In the genomic region with DNA sequence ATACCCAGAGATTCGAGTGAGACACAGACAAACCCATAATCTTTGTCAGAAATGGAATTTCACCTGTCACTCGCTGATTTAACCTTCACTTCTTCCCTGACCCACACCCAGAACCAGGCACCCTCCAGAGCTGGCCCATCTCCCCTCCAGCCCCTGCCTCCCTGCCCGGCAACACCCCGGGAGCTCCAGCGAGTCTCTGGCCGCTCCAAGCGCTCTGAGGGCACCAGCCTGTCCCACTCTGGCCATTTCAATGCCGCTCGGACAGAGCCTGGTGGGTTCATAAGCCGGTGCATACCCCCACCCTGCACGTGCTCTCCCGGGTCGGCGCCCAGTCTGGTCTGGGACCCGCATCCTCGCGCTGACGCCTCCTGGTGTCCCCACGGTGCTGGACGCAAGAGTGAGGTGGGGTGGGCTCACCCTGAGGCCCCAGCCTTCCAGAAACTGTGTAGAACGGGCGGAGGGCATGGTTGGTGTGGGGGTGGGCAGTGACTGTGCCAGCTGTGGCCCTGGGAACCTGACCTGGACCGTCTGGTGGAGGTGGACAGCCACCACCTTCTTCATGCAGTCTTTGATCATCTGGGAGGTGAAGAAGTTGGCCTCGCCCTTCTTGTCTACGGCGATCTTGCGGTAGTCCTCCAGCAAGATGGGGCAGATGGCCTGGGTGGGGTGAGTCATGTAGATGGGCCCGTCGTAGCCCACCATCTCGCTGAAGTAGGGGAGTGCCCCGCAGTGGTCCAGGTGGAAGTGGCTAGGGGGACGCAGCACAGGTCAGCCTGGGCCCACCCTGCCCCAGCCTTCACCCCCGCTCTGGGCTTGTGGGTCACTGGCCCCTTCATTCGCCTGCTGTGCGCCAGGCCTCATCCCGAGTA, we compare ENCODE assay signal across 8 cellular contexts. TPM values are rescaled to one million over a fixed set of nuclear protein-coding genes. Genes with fewer than 3 reads are reported as not detected.
A peak's percentile ranks its signal among the peaks of the same experiment; 100 is the strongest.
DNase-seq lines count a peak whose midpoint lies in the region; TF ChIP-seq lines count a peak whose summit lies in the region.

No MANE protein-coding gene starts in this region.

- no peak for DNase-seq in activated CD4-positive, alpha-beta T cell treated with anti-CD3 and anti-CD28 coated beads, Interleukin-2, amount 10 ng/mL, durations not matched to agents 7 days and 5 days
- no peak for DNase-seq in activated CD4-positive, alpha-beta T cell treated with anti-CD3 and anti-CD28 coated beads, Interleukin-2, amount 50 U/mL, for 48 hours
- DNase-seq in mesenchymal stem cell (no peak), type B pancreatic cell (ENCODE audit: extremely low spot score, unreplicated experiment) (no peak), erythroblast (lab: John Stamatoyannopoulos, UW) (no peak), NCI-H82 (lab: John Stamatoyannopoulos, UW) (no peak), NCI-H345 treated with DMSO at 0.1 percent for 48 hours (lab: John Stamatoyannopoulos, UW; ENCODE audit: unreplicated experiment) (no peak)

- H3K27ac ChIP-seq in mesenchymal stem cell (ENCODE audit: low read length, poor library complexity, severe bottlenecking): peak overlapping the region; percentile 22

- no peak overlapping the region for H2BK5ac ChIP-seq in mesenchymal stem cell (ENCODE audit: low read depth, low read length, poor library complexity, severe bottlenecking)

- peak overlapping the region; percentile 83 for H3K9ac ChIP-seq in mesenchymal stem cell (ENCODE audit: low read length)

- H3K9me3 ChIP-seq in mesenchymal stem cell (ENCODE audit: control insufficient read depth, low read length): no peaks in the 10 kb centered on the region

- peak overlapping the region; percentile 65 for H3K27ac Mint-ChIP-seq in activated CD4-positive, alpha-beta T cell treated with anti-CD3 and anti-CD28 coated beads, Interleukin-2, amount 10 ng/mL, durations not matched to agents 7 days and 5 days
- H3K27ac Mint-ChIP-seq in brain (peak overlapping the region in 4 of 5 experiments; percentile 62 to 82 (median 80)), type B pancreatic cell (peak overlapping the region; percentile 65)

- H4K8ac ChIP-seq in mesenchymal stem cell (ENCODE audit: low read length): no peak overlapping the region

- TF ChIP-seq CTCF in brain (conservative IDR thresholded peaks at IDR 0.05): no peak
- TF ChIP-seq CTCF in type B pancreatic cell (conservative IDR thresholded peaks at IDR 0.05): no peak

- peaks cover 23% of the 10 kb centered on the region for H3K36me3 Mint-ChIP-seq in activated CD4-positive, alpha-beta T cell treated with anti-CD3 and anti-CD28 coated beads, Interleukin-2, amount 10 ng/mL, durations not matched to agents 7 days and 5 days (ENCODE audit: low read depth)
- H3K36me3 Mint-ChIP-seq in brain: peaks cover 17% of the 10 kb centered on the region
- no peaks in the 10 kb centered on the region for H3K36me3 Mint-ChIP-seq in type B pancreatic cell

- no peak overlapping the region for H3K18ac ChIP-seq in mesenchymal stem cell (ENCODE audit: low read depth in 1 of 2, low read length in 2 of 2)

- no peak overlapping the region for H3K14ac ChIP-seq in mesenchymal stem cell (ENCODE audit: low read length in 2 of 2)

- H2BK120ac ChIP-seq in mesenchymal stem cell (ENCODE audit: low read depth, low read length): no peak overlapping the region

- peaks cover 43 to 72% of the 10 kb centered on the region in 2 experiments for H3K36me3 ChIP-seq in mesenchymal stem cell (ENCODE audit: control insufficient read depth in 1 of 2, insufficient read depth in 2 of 2, low read depth in 1 of 2, low read length in 2 of 2)

- H3K4ac ChIP-seq in mesenchymal stem cell (ENCODE audit: low read depth in 1 of 2, low read length in 2 of 2): no peak overlapping the region

- WGBS in mesenchymal stem cell: 94% methylated on average over 36 of the region's 36 CpGs

- H3K4me2 ChIP-seq in mesenchymal stem cell (ENCODE audit: low read length, poor library complexity, severe bottlenecking): no peak overlapping the region

- CTCF ChIA-PET in activated CD4-positive, alpha-beta T cell treated with anti-CD3 and anti-CD28 coated beads, Interleukin-2, amount 10 ng/mL, durations not matched to agents 7 days and 5 days (lab: Charles Lee): no interaction called here

- H3K4me3 Mint-ChIP-seq in activated CD4-positive, alpha-beta T cell treated with anti-CD3 and anti-CD28 coated beads, Interleukin-2, amount 10 ng/mL, durations not matched to agents 7 days and 5 days: no peak overlapping the region
- H3K4me3 Mint-ChIP-seq in brain (peak overlapping the region in 2 of 5 experiments; percentile 53 to 77), type B pancreatic cell (no peak overlapping the region)

- peak overlapping the region; percentile 22 for H4K91ac ChIP-seq in mesenchymal stem cell (ENCODE audit: low read length)

- H3K9me3 Mint-ChIP-seq in activated CD4-positive, alpha-beta T cell treated with anti-CD3 and anti-CD28 coated beads, Interleukin-2, amount 10 ng/mL, durations not matched to agents 7 days and 5 days: no peaks in the 10 kb centered on the region
- H3K9me3 Mint-ChIP-seq in brain (no peaks in the 10 kb centered on the region), type B pancreatic cell (no peaks in the 10 kb centered on the region)

- H2AK5ac ChIP-seq in mesenchymal stem cell (ENCODE audit: low read length, severe bottlenecking): peak overlapping the region; percentile 12

- no peak overlapping the region for H2BK12ac ChIP-seq in mesenchymal stem cell (ENCODE audit: low read length in 2 of 2)

- H3K27me3 Mint-ChIP-seq in activated CD4-positive, alpha-beta T cell treated with anti-CD3 and anti-CD28 coated beads, Interleukin-2, amount 10 ng/mL, durations not matched to agents 7 days and 5 days: no peaks in the 10 kb centered on the region
- H3K27me3 Mint-ChIP-seq in brain: no peaks in the 10 kb centered on the region
- no peaks in the 10 kb centered on the region for H3K27me3 Mint-ChIP-seq in type B pancreatic cell

- peaks cover 13% of the 10 kb centered on the region for H3K4me1 Mint-ChIP-seq in activated CD4-positive, alpha-beta T cell treated with anti-CD3 and anti-CD28 coated beads, Interleukin-2, amount 10 ng/mL, durations not matched to agents 7 days and 5 days
- H3K4me1 Mint-ChIP-seq in brain (peaks cover 38% of the 10 kb centered on the region), type B pancreatic cell (ENCODE audit: unreplicated experiment) (peaks cover 11% of the 10 kb centered on the region)

- no peak overlapping the region for H2BK15ac ChIP-seq in mesenchymal stem cell (ENCODE audit: low read depth, poor library complexity, severe bottlenecking)

- H2AFZ ChIP-seq in mesenchymal stem cell (ENCODE audit: low read depth, low read length): no peak overlapping the region

- no peak overlapping the region for H3K4me3 ChIP-seq in mesenchymal stem cell (ENCODE audit: insufficient read depth in 1 of 2, low read depth in 1 of 2, low read length in 2 of 2)

- peaks cover 24% of the 10 kb centered on the region for H3K79me1 ChIP-seq in mesenchymal stem cell (replicated peaks; ENCODE audit: low read length, poor library complexity, severe bottlenecking)

- H3K4me1 ChIP-seq in mesenchymal stem cell (ENCODE audit: control insufficient read depth, insufficient read depth, low read depth, low read length): peaks cover 53% of the 10 kb centered on the region

- no peak overlapping the region for H3K23ac ChIP-seq in mesenchymal stem cell (ENCODE audit: low read length in 2 of 2)

- H3K27me3 ChIP-seq in mesenchymal stem cell (ENCODE audit: control insufficient read depth in 1 of 2, insufficient read depth in 1 of 2, low read length in 2 of 2): no peaks in the 10 kb centered on the region

- POLR2A ChIA-PET in activated CD4-positive, alpha-beta T cell treated with anti-CD3 and anti-CD28 coated beads, Interleukin-2, amount 10 ng/mL, durations not matched to agents 7 days and 5 days (lab: Charles Lee): no interaction called here

- TF ChIP-seq POLR2A in erythroblast (IDR thresholded peaks at IDR 0.05; ENCODE audit: low read length): no peak

RNA-seq across cellular contexts. Expression of a gene that starts 5.4 kb away (rescaled TPM):
- 100 to 1,000 TPM; 123 to 126 TPM for total RNA-seq in activated CD4-positive, alpha-beta T cell treated with anti-CD3 and anti-CD28 coated beads, Interleukin-2, amount 10 ng/mL, durations not matched to agents 7 days and 5 days
- 97.8 TPM for polyA plus RNA-seq in brain (ENCODE audit: insufficient read depth, low read depth, low replicate concordance)
- polyA plus RNA-seq in mesenchymal stem cell (2013, experiment 1 of 2): 57.1 TPM
- polyA plus RNA-seq in mesenchymal stem cell (2013, experiment 2 of 2): 55.5 TPM
- total RNA-seq in type B pancreatic cell (ENCODE audit: low replicate concordance): 127 and 138 TPM in 2 replicates

RNA-seq across cellular contexts. Expression of a gene that starts 5.6 kb away (rescaled TPM):
- 10 to 100 TPM; 25.2 to 27.6 TPM for total RNA-seq in activated CD4-positive, alpha-beta T cell treated with anti-CD3 and anti-CD28 coated beads, Interleukin-2, amount 10 ng/mL, durations not matched to agents 7 days and 5 days
- polyA plus RNA-seq in brain (ENCODE audit: insufficient read depth, low read depth, low replicate concordance): 28.2 TPM
- polyA plus RNA-seq in mesenchymal stem cell (2013, experiment 1 of 2): 17.8 TPM
- polyA plus RNA-seq in mesenchymal stem cell (2013, experiment 2 of 2): 17.7 TPM
- total RNA-seq in type B pancreatic cell (ENCODE audit: low replicate concordance): 24.2 and 28.5 TPM in 2 replicates

RNA-seq across cellular contexts. Expression of a gene that starts 10.6 kb away (rescaled TPM):
- 10 to 100 TPM; 18.9 to 24.4 TPM for total RNA-seq in activated CD4-positive, alpha-beta T cell treated with anti-CD3 and anti-CD28 coated beads, Interleukin-2, amount 10 ng/mL, durations not matched to agents 7 days and 5 days
- 13.6 TPM for polyA plus RNA-seq in brain (ENCODE audit: insufficient read depth, low read depth, low replicate concordance)
- polyA plus RNA-seq in mesenchymal stem cell (2013, experiment 1 of 2): 17.7 TPM
- polyA plus RNA-seq in mesenchymal stem cell (2013, experiment 2 of 2): 18.3 TPM
- total RNA-seq in type B pancreatic cell (ENCODE audit: low replicate concordance): 20.4 and 25.5 TPM in 2 replicates

RNA-seq across cellular contexts. Expression of a gene that starts 11.3 kb away (rescaled TPM):
- 10 to 100 TPM; 69.5 to 92.1 TPM for total RNA-seq in activated CD4-positive, alpha-beta T cell treated with anti-CD3 and anti-CD28 coated beads, Interleukin-2, amount 10 ng/mL, durations not matched to agents 7 days and 5 days
- polyA plus RNA-seq in brain (ENCODE audit: insufficient read depth, low read depth, low replicate concordance): 47.9 TPM
- polyA plus RNA-seq in mesenchymal stem cell (2013, experiment 1 of 2): 28.9 TPM
- 27.2 TPM for polyA plus RNA-seq in mesenchymal stem cell (2013, experiment 2 of 2)
- total RNA-seq in type B pancreatic cell (ENCODE audit: low replicate concordance): 93.9 and 103 TPM in 2 replicates

RNA-seq across cellular contexts. Expression of a gene that starts 12.1 kb away (rescaled TPM):
- 1 to 10 TPM; 3.1 to 3.7 TPM for total RNA-seq in activated CD4-positive, alpha-beta T cell treated with anti-CD3 and anti-CD28 coated beads, Interleukin-2, amount 10 ng/mL, durations not matched to agents 7 days and 5 days
- 0.24 TPM for polyA plus RNA-seq in brain (ENCODE audit: insufficient read depth, low read depth, low replicate concordance)
- polyA plus RNA-seq in mesenchymal stem cell (2013, experiment 1 of 2): 0.04 TPM
- 0.04 TPM for polyA plus RNA-seq in mesenchymal stem cell (2013, experiment 2 of 2)
- total RNA-seq in type B pancreatic cell (ENCODE audit: low replicate concordance): 0.83 and 0.89 TPM in 2 replicates
